ENCODE assay signal across 1 cellular context in genomic region chr9:19303216-19303615, GRCh38.
TF ChIP-seq lines count a peak whose summit lies in the region.

No MANE protein-coding gene starts in this region.

TF ChIP-seq in K562, 482 proteins besides CTCF, POLR2A, EP300 and RAD21 (continued from another document):
- peak; percentile 84 for TF ChIP-seq ZBTB40 (IDR thresholded peaks at IDR 0.05)
- TF ChIP-seq ZBTB40 (CRISPR knock-in tag; IDR thresholded peaks at IDR 0.05): peak; percentile 72
- no peak for TF ChIP-seq NR2C1 (IDR thresholded peaks at IDR 0.05)
- no peak for TF ChIP-seq NR2C1 (tag; IDR thresholded peaks at IDR 0.05)
- no peak for TF ChIP-seq KAT2B (IDR thresholded peaks at IDR 0.05; ENCODE audit: low read depth, low read length)
- no peak for TF ChIP-seq VEZF1 (CRISPR knock-in tag; IDR thresholded peaks at IDR 0.05)
